Comparison of ENCODE assay signal across 23 cellular contexts in the genomic region with DNA sequence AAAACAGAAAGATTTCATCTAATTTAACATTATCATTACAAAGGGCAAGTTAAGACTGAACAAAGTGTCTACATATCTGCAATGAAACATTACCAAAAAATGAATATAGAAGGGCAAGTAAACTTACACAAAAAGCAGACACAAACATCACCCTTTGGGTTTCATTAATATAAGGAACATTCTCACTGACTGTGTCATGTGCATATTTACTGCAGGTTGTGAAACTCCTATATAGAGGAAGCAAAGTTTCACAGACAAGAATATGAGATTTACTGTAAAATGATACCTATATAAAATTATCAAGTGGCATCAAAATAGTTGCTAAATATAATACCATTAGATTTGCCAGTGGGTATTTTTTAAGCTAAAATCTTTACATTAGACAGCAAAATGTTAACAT.
"Had no signal": no experiment of that assay in that cellular context is flagged by ENCODE, and none has a peak within 500 bp of the region (broad histone marks: within the 10 kb centered on the region; RNA-seq: fewer than 3 reads in every experiment).

No MANE protein-coding gene starts in this region.

- H3K9me3 Mint-ChIP-seq: activated CD4-positive, alpha-beta memory T cell treated with anti-CD3 and anti-CD28 coated beads for 36 hours; activated naive CD8-positive, alpha-beta T cell treated with anti-CD3 and anti-CD28 coated beads for 36 hours; effector memory CD8-positive, alpha-beta T cell; neural progenitor cell; stimulated activated effector memory CD8-positive, alpha-beta T cell treated with anti-CD3 and anti-CD28 coated beads, Interleukin-12 subunit alpha, Interleukin-12 subunit beta, amount 100 ng/mL, for 72 hours; T-cell had no signal

- H3K27ac ChIP-seq: gastroesophageal sphincter, neural progenitor cell, ovary, right lobe of liver, thoracic aorta, VCaP had no signal

- H3K4me3 ChIP-seq: gastroesophageal sphincter, heart right ventricle, lung, neural progenitor cell, ovary, right lobe of liver, thoracic aorta had no signal

- H3K36me3 ChIP-seq: neural progenitor cell, ovary had no signal

- H3K27me3 ChIP-seq: gastroesophageal sphincter, heart right ventricle, neural progenitor cell, ovary, right lobe of liver had no signal

- H3K9ac ChIP-seq: neural progenitor cell had no signal

- DNase-seq: activated CD4-positive, alpha-beta T cell treated with anti-CD3 and anti-CD28 coated beads for 1 hour; activated gamma-delta T cell; activated naive CD8-positive, alpha-beta T cell treated with anti-CD3 and anti-CD28 coated beads for 36 hours; activated T-cell treated with anti-CD3 and anti-CD28 coated beads, Interleukin-2, amount 50 U/mL, for 48 hours; aorta; dermis blood vessel endothelial cell; effector memory CD8-positive, alpha-beta T cell; heart right ventricle; left colon; midbrain; ovary; right lobe of liver; stimulated activated CD4-positive, alpha-beta T cell treated with anti-CD3 and anti-CD28 coated beads, Interleukin-12 subunit alpha, Interleukin-12 subunit beta, amount 100 ng/mL, for 4 hours; stimulated activated CD4-positive, alpha-beta T cell treated with anti-CD3 and anti-CD28 coated beads, Interleukin-2, amount 100 ng/mL, for 24 hours; T-cell; T1000 had no signal

- H3K9me3 ChIP-seq: gastroesophageal sphincter, heart right ventricle, ovary, right lobe of liver, thoracic aorta had no signal

- H3K4me3 Mint-ChIP-seq: activated CD4-positive, alpha-beta memory T cell treated with anti-CD3 and anti-CD28 coated beads for 36 hours; activated naive CD8-positive, alpha-beta T cell treated with anti-CD3 and anti-CD28 coated beads for 36 hours; effector memory CD8-positive, alpha-beta T cell; neural progenitor cell; stimulated activated effector memory CD8-positive, alpha-beta T cell treated with anti-CD3 and anti-CD28 coated beads, Interleukin-12 subunit alpha, Interleukin-12 subunit beta, amount 100 ng/mL, for 72 hours; T-cell had no signal

- H3K4me1 Mint-ChIP-seq: neural progenitor cell; stimulated activated effector memory CD8-positive, alpha-beta T cell treated with anti-CD3 and anti-CD28 coated beads, Interleukin-12 subunit alpha, Interleukin-12 subunit beta, amount 100 ng/mL, for 72 hours; T-cell had no signal

- H2AFZ ChIP-seq: neural progenitor cell had no signal

- H3K27me3 Mint-ChIP-seq: activated CD4-positive, alpha-beta memory T cell treated with anti-CD3 and anti-CD28 coated beads for 36 hours; activated naive CD8-positive, alpha-beta T cell treated with anti-CD3 and anti-CD28 coated beads for 36 hours; effector memory CD8-positive, alpha-beta T cell; T-cell had no signal

- H3K4me2 ChIP-seq: neural progenitor cell had no signal

- H3K4me1 ChIP-seq: neural progenitor cell, right lobe of liver had no signal

- H3K27ac Mint-ChIP-seq: neural progenitor cell; stimulated activated effector memory CD8-positive, alpha-beta T cell treated with anti-CD3 and anti-CD28 coated beads, Interleukin-12 subunit alpha, Interleukin-12 subunit beta, amount 100 ng/mL, for 72 hours had no signal

- ATAC-seq: effector memory CD8-positive, alpha-beta T cell; gastroesophageal sphincter; heart right ventricle; left colon; stimulated activated effector memory CD8-positive, alpha-beta T cell treated with anti-CD3 and anti-CD28 coated beads, Interleukin-12 subunit alpha, Interleukin-12 subunit beta, amount 100 ng/mL, for 72 hours; T-cell had no signal
